Comparison of ENCODE assay signal across 1 cellular context in genomic region chr2:166375736-166376487, GRCh38.
TF ChIP-seq lines count a peak whose summit lies in the region.

Gene SCN9A, minus strand, starts transcription at chr2:166375944. Its CDS starts 64,188 bp downstream, at chr2:166311756.

TF ChIP-seq in HepG2, 621 proteins besides CTCF, POLR2A, EP300 and RAD21 (continued from another document and continues in another):
- TF ChIP-seq ZNF609 (CRISPR knock-in tag; IDR thresholded peaks at IDR 0.05; ENCODE audit: borderline replicate concordance) = peak; percentile 65; the same call in 1 of the 2 replicates
- TF ChIP-seq ZNF337 (CRISPR knock-in tag; IDR thresholded peaks at IDR 0.05; ENCODE audit: borderline replicate concordance, low read depth) = no peak; the same call in 1 of the 2 replicates
- TF ChIP-seq FOXK1 (CRISPR knock-in tag; IDR thresholded peaks at IDR 0.05; ENCODE audit: borderline replicate concordance, low read depth) = 0 out of 2 replicates have a peak, but pooled peaks have one; percentile 43
- TF ChIP-seq, protein P1, sequence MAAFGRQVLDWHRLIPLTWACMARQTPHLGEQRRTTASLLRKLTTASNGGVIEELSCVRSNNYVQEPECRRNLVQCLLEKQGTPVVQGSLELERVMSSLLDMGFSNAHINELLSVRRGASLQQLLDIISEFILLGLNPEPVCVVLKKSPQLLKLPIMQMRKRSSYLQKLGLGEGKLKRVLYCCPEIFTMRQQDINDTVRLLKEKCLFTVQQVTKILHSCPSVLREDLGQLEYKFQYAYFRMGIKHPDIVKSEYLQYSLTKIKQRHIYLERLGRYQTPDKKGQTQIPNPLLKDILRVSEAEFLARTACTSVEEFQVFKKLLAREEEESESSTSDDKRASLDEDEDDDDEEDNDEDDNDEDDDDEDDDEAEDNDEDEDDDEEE (CRISPR knock-in tag; IDR thresholded peaks at IDR 0.05) = no peak; the same call in 1 of the 2 replicates
- no peak for TF ChIP-seq SSRP1 (CRISPR knock-in tag; IDR thresholded peaks at IDR 0.05)
- TF ChIP-seq MZF1 (CRISPR knock-in tag; IDR thresholded peaks at IDR 0.05; ENCODE audit: borderline replicate concordance) = 0 out of 2 replicates have a peak, but pooled peaks have one; percentile 81
- 0 out of 2 replicates have a peak, but pooled peaks have one; percentile 47 for TF ChIP-seq ZNF766 (CRISPR knock-in tag; IDR thresholded peaks at IDR 0.05; ENCODE audit: borderline replicate concordance)
- TF ChIP-seq ZNF234 (CRISPR knock-in tag; conservative IDR thresholded peaks at IDR 0.05) = no peak
- peak; percentile 81; the same call in 1 of the 2 replicates for TF ChIP-seq ZNF264 (CRISPR knock-in tag; IDR thresholded peaks at IDR 0.05)
- peak; percentile 30; the same call in 1 of the 2 replicates for TF ChIP-seq KDM1A (CRISPR knock-in tag; IDR thresholded peaks at IDR 0.05)
- TF ChIP-seq, protein P2, sequence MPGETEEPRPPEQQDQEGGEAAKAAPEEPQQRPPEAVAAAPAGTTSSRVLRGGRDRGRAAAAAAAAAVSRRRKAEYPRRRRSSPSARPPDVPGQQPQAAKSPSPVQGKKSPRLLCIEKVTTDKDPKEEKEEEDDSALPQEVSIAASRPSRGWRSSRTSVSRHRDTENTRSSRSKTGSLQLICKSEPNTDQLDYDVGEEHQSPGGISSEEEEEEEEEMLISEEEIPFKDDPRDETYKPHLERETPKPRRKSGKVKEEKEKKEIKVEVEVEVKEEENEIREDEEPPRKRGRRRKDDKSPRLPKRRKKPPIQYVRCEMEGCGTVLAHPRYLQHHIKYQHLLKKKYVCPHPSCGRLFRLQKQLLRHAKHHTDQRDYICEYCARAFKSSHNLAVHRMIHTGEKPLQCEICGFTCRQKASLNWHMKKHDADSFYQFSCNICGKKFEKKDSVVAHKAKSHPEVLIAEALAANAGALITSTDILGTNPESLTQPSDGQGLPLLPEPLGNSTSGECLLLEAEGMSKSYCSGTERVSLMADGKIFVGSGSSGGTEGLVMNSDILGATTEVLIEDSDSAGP (CRISPR knock-in tag; IDR thresholded peaks at IDR 0.05; ENCODE audit: borderline replicate concordance) = peak; percentile 96
- peak; percentile 43; the same call in 1 of the 2 replicates for TF ChIP-seq ZC3H13 (CRISPR knock-in tag; IDR thresholded peaks at IDR 0.05)
- TF ChIP-seq ZNF597 (CRISPR knock-in tag; IDR thresholded peaks at IDR 0.05) = 0 out of 2 replicates have a peak, but pooled peaks have one; percentile 44
- no peak; the same call in 1 of the 2 replicates for TF ChIP-seq ZFP36L1 (CRISPR knock-in tag; IDR thresholded peaks at IDR 0.05)
- TF ChIP-seq ASH2L (IDR thresholded peaks at IDR 0.05; ENCODE audit: insufficient read length, low read depth, low read length) = peak; percentile 91
- TF ChIP-seq ZBTB14 (CRISPR knock-in tag; IDR thresholded peaks at IDR 0.05) = no peak
- no peak; the same call in 1 of the 2 replicates for TF ChIP-seq AKAP8 (CRISPR knock-in tag; IDR thresholded peaks at IDR 0.05)
- peak; percentile 85 for TF ChIP-seq ZNF441 (CRISPR knock-in tag; IDR thresholded peaks at IDR 0.05; ENCODE audit: borderline replicate concordance)
- TF ChIP-seq ESRRA (CRISPR knock-in tag; IDR thresholded peaks at IDR 0.05; ENCODE audit: low read depth) = peak; percentile 6
- 0 out of 2 replicates have a peak, but pooled peaks have one; percentile 35 for TF ChIP-seq ZNF850 (CRISPR knock-in tag; conservative IDR thresholded peaks at IDR 0.05)
- peak; percentile 82; the same call in 1 of the 2 replicates for TF ChIP-seq ZNF451 (CRISPR knock-in tag; IDR thresholded peaks at IDR 0.05)
- peak; percentile 15; the same call in 1 of the 2 replicates for TF ChIP-seq ZNF274 (CRISPR knock-in tag; IDR thresholded peaks at IDR 0.05)
- peak; percentile 41; the same call in 1 of the 2 replicates for TF ChIP-seq ZNF343 (CRISPR knock-in tag; IDR thresholded peaks at IDR 0.05)
- TF ChIP-seq ZNF564 (CRISPR knock-in tag; IDR thresholded peaks at IDR 0.05) = peak; percentile 80; the same call in 1 of the 2 replicates
- peak in 1 of 2 experiments; percentile 92; a peak in 3 of 4 replicates for TF ChIP-seq HMGXB4 (CRISPR knock-in tag; IDR thresholded peaks at IDR 0.05; ENCODE audit: borderline replicate concordance in 1 of 2, low read depth in 1 of 2)
- TF ChIP-seq ZNF580 (CRISPR knock-in tag; IDR thresholded peaks at IDR 0.05; ENCODE audit: borderline replicate concordance, low read depth) = peak; percentile 87; the same call in 1 of the 2 replicates
- TF ChIP-seq SOX6 (IDR thresholded peaks at IDR 0.05) = no peak
- TF ChIP-seq SOX6 (CRISPR knock-in tag; IDR thresholded peaks at IDR 0.05) = peak; percentile 90
- no peak; the same call in 1 of the 2 replicates for TF ChIP-seq ZNF572 (CRISPR knock-in tag; IDR thresholded peaks at IDR 0.05)
- no peak for TF ChIP-seq SRSF9 (IDR thresholded peaks at IDR 0.05; ENCODE audit: borderline replicate concordance, insufficient read depth, low read depth, low read length, poor library complexity, severe bottlenecking)
- peak; percentile 59 for TF ChIP-seq HNF4A (CRISPR knock-in tag; IDR thresholded peaks at IDR 0.05)
- peak; percentile 97 for TF ChIP-seq POGZ (CRISPR knock-in tag; IDR thresholded peaks at IDR 0.05)
- no peak for TF ChIP-seq SIX1 (CRISPR knock-in tag; IDR thresholded peaks at IDR 0.05; ENCODE audit: borderline replicate concordance)
- TF ChIP-seq GFI1 (CRISPR knock-in tag; IDR thresholded peaks at IDR 0.05; ENCODE audit: borderline replicate concordance) = peak; percentile 82; the same call in 1 of the 2 replicates
- TF ChIP-seq HNRNPUL1 (IDR thresholded peaks at IDR 0.05; ENCODE audit: low read depth, low read length) = no peak
- peak; percentile 88; the same call in 1 of the 2 replicates for TF ChIP-seq ZBTB7B (CRISPR knock-in tag; IDR thresholded peaks at IDR 0.05)
- TF ChIP-seq TBX2 (CRISPR knock-in tag; IDR thresholded peaks at IDR 0.05; ENCODE audit: borderline replicate concordance) = peak; percentile 71; the same call in 1 of the 2 replicates
- peak; percentile 37 for TF ChIP-seq SKI (IDR thresholded peaks at IDR 0.05; ENCODE audit: partially characterized antibody)
- peak; percentile 68 for TF ChIP-seq REPIN1 (CRISPR knock-in tag; IDR thresholded peaks at IDR 0.05; ENCODE audit: borderline replicate concordance, low read depth)
- TF ChIP-seq RELA (CRISPR knock-in tag; IDR thresholded peaks at IDR 0.05) = peak; percentile 47; the same call in 1 of the 2 replicates
- TF ChIP-seq ZMYM4 (CRISPR knock-in tag; IDR thresholded peaks at IDR 0.05) = peak; percentile 92
- TF ChIP-seq HOXA3 (CRISPR knock-in tag; IDR thresholded peaks at IDR 0.05) = peak; percentile 76
- TF ChIP-seq, protein P3, sequence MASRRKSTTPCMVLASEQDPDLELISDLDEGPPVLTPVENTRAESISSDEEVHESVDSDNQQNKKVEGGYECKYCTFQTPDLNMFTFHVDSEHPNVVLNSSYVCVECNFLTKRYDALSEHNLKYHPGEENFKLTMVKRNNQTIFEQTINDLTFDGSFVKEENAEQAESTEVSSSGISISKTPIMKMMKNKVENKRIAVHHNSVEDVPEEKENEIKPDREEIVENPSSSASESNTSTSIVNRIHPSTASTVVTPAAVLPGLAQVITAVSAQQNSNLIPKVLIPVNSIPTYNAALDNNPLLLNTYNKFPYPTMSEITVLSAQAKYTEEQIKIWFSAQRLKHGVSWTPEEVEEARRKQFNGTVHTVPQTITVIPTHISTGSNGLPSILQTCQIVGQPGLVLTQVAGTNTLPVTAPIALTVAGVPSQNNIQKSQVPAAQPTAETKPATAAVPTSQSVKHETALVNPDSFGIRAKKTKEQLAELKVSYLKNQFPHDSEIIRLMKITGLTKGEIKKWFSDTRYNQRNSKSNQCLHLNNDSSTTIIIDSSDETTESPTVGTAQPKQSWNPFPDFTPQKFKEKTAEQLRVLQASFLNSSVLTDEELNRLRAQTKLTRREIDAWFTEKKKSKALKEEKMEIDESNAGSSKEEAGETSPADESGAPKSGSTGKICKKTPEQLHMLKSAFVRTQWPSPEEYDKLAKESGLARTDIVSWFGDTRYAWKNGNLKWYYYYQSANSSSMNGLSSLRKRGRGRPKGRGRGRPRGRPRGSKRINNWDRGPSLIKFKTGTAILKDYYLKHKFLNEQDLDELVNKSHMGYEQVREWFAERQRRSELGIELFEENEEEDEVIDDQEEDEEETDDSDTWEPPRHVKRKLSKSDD (CRISPR knock-in tag; IDR thresholded peaks at IDR 0.05; ENCODE audit: low read depth) = no peak
- TF ChIP-seq MTA1 (CRISPR knock-in tag; IDR thresholded peaks at IDR 0.05; ENCODE audit: borderline replicate concordance) = peak; percentile 96; the same call in 1 of the 2 replicates
- TF ChIP-seq ZNF792 (CRISPR knock-in tag; IDR thresholded peaks at IDR 0.05) = peak; percentile 87; the same call in 1 of the 2 replicates
- peak; percentile 32 for TF ChIP-seq ZNF878 (CRISPR knock-in tag; IDR thresholded peaks at IDR 0.05)
- TF ChIP-seq, protein P4, sequence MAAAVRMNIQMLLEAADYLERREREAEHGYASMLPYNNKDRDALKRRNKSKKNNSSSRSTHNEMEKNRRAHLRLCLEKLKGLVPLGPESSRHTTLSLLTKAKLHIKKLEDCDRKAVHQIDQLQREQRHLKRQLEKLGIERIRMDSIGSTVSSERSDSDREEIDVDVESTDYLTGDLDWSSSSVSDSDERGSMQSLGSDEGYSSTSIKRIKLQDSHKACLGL (CRISPR knock-in tag; IDR thresholded peaks at IDR 0.05) = peak; percentile 54; the same call in 1 of the 2 replicates
- peak; percentile 81 for TF ChIP-seq IRF2 (CRISPR knock-in tag; IDR thresholded peaks at IDR 0.05)
- peak; percentile 90 for TF ChIP-seq ZNF430 (CRISPR knock-in tag; IDR thresholded peaks at IDR 0.05)
- TF ChIP-seq ZNF546 (CRISPR knock-in tag; conservative IDR thresholded peaks at IDR 0.05) = peak; percentile 83
- 0 out of 2 replicates have a peak, but pooled peaks have one; percentile 85 for TF ChIP-seq SRY (CRISPR knock-in tag; IDR thresholded peaks at IDR 0.05)
- no peak for TF ChIP-seq JUN (CRISPR knock-in tag; IDR thresholded peaks at IDR 0.05)
